ENCODE assay signal across 8 cellular contexts in the genomic region with DNA sequence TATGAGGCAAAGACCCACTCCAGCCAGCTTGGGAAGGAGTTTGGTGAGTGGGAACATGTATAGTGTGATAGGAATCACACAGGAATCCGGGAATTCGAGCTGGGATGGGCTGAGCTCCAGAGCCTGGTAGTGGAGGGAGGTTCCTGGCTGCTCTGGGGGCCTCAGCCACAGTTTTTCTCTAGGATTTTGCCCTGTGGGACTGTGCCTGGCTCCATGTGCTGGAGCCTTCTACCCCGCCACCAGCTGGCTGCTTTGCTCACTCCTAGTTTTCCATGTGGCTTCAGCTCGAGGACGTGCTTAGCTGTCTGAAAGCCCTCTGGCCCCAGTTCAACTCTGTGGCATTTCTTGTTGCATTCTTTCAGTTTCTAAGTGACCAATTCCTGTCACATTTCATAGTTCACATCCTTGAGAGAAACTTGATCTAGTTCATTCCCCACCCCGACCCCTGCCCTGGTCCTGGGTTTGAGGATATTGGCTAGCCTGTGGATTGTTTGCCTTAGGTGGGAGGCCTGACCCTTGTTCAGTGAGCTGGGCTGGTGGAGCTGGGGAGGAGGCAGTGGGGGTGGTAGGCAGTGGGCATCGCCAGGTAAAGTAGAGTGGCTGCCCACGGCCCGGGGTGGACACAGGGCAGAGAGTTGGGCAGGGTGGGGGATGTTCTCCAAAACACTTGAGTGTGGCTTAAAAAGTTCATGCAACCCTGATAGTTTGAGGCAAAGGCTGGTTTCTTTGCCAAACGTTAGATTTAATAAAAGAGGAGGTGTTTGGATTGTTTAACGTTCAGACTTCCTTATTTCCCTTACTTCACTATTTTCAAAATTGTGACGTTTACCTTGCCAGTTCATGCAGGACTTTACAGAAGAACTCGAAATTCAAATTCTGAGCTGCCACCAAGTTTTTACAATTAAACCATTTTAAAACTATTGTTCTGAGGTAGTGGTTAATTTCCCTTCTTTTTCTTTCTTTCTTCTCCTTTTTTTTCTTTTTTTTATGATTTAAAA. TPM values are rescaled to one million over a fixed set of nuclear protein-coding genes. Genes with fewer than 3 reads are reported as not detected.
A peak's percentile ranks its signal among the peaks of the same experiment; 100 is the strongest.
DNase-seq lines count a peak whose midpoint lies in the region; ATAC-seq, FAIRE-seq and TF ChIP-seq lines count a peak whose summit lies in the region.

No MANE protein-coding gene starts in this region.

- TF ChIP-seq CTCF in KMS-11 (conservative IDR thresholded peaks at IDR 0.05; ENCODE audit: low read depth, low read length): no peak
- peak in 4 of 7 experiments; percentile 8 to 21 (median 18) for TF ChIP-seq CTCF in body of pancreas (IDR thresholded peaks at IDR 0.05)
- peak in 2 of 7 experiments; percentile 19 to 30 for TF ChIP-seq CTCF in stomach (IDR thresholded peaks at IDR 0.05)

- TF ChIP-seq POLR2A in body of pancreas (IDR thresholded peaks at IDR 0.05): peak in 1 of 3 donors; percentile 37
- no peak for TF ChIP-seq POLR2A in stomach (IDR thresholded peaks at IDR 0.05)
- no peak for TF ChIP-seq POLR2A in H54 (IDR thresholded peaks at IDR 0.05; ENCODE audit: low read depth, low read length)

- H3K27ac ChIP-seq in KMS-11: peak overlapping the region; percentile 66
- H3K27ac ChIP-seq in body of pancreas: peak overlapping the region; percentile 77 to 97 (median 83)
- H3K27ac ChIP-seq in stomach: peak overlapping the region; percentile 86 to 99 (median 95)

- no peaks in the 10 kb centered on the region for H4K20me1 ChIP-seq in KMS-11 (ENCODE audit: insufficient read depth)

- H3K9ac ChIP-seq in KMS-11: peak overlapping the region; percentile 34; the same call in 1 of the 2 replicates

- H3K4me1 ChIP-seq in KMS-11 (ENCODE audit: low read depth, poor library complexity, severe bottlenecking) (peaks cover 74% of the 10 kb centered on the region), body of pancreas (peaks cover 71% of the 10 kb centered on the region), stomach (peaks cover 51 to 93% (median 81%) of the 10 kb centered on the region in 4 donors)

- DNase-seq in Daoy (ENCODE audit: low read depth) (peak; percentile 84), body of pancreas (peak; percentile 74 to 88 (median 86)), left colon (peak; percentile 62 to 67), stomach (peak; percentile 79), H54 (ENCODE audit: insufficient read length, low spot score) (no peak), frontal cortex (ENCODE audit: low spot score in 2 of 2) (no peak)

- peak; percentile 66 for ATAC-seq in body of pancreas
- ATAC-seq in left colon: peak; percentile 36
- no peak for ATAC-seq in GM21717 (IDR thresholded peaks at IDR 0.05; ENCODE audit: unreplicated experiment)

- 8 to 13% methylated on average over 13 of the region's 13 CpGs for WGBS in body of pancreas, 2 donors
- 13 to 21% (median 18%) methylated on average over 13 of the region's 13 CpGs for WGBS in stomach, 5 donors

- H3K4me2 ChIP-seq in KMS-11: peak overlapping the region; percentile 53

- TF ChIP-seq EP300 in stomach (IDR thresholded peaks at IDR 0.05): no peak

- H3K27me3 ChIP-seq in KMS-11 (ENCODE audit: insufficient read depth, low read depth) (no peaks in the 10 kb centered on the region), body of pancreas (no peaks in the 10 kb centered on the region), stomach (no peaks in the 10 kb centered on the region)

- H3K4me3 ChIP-seq in KMS-11 (IDR thresholded peaks at IDR 0.05; ENCODE audit: insufficient read depth, low read depth, low read length) (no peak overlapping the region), body of pancreas (no peak overlapping the region), stomach (peak overlapping the region in 2 of 4 donors; percentile 11 to 33)

- H2AFZ ChIP-seq in KMS-11 (ENCODE audit: low read depth): no peak overlapping the region

- FAIRE-seq in H54 (lab: Jason Lieb, UNC) (no peak), frontal cortex (lab: Jason Lieb, UNC) (no peak)

- H3K9me3 ChIP-seq in body of pancreas (no peaks in the 10 kb centered on the region), stomach (no peaks in the 10 kb centered on the region)

- peaks cover 62% of the 10 kb centered on the region; the same call in 1 of the 2 replicates for H3K79me2 ChIP-seq in KMS-11 (ENCODE audit: insufficient read depth, low read depth)

- no peaks in the 10 kb centered on the region; the same call in 1 of the 2 replicates for H3K36me3 ChIP-seq in KMS-11 (ENCODE audit: insufficient read depth)
- H3K36me3 ChIP-seq in body of pancreas (replicated peaks in 1 of 2; ENCODE audit: insufficient read depth in 1 of 2, low read depth in 2 of 2): no peaks in the 10 kb centered on the region
- H3K36me3 ChIP-seq in stomach: peaks cover 12 to 56% (median 44%) of the 10 kb centered on the region in 4 donors

- intact Hi-C loops in body of pancreas (cut with DNase I): loop anchor here (10.0 kb wide), 1 partner anchor 51 kb away; no protein-coding TSS in a partner anchor
- intact Hi-C loops in left colon (cut with DNase I, micrococcal nuclease): loop anchor here in 1 of 2 donors (10.0 kb wide), 1 partner anchor 51 kb away; no protein-coding TSS in a partner anchor
- intact Hi-C loops in stomach (cut with DNase I; ENCODE audit: low total_unique reads): loop anchor here (10.0 kb wide), 1 partner anchor 69 kb away; no protein-coding TSS in a partner anchor

RNA-seq across cellular contexts. Expression of a gene that starts 5.2 kb away (rescaled TPM):
- 25.5 and 26.8 TPM in 2 replicates for total RNA-seq in Daoy (2014; rRNA removed; shearing (Covaris generic))
- total RNA-seq in body of pancreas (10 to 100 TPM; 22.1 to 36.8 TPM), left colon (10 to 100 TPM; 30.4 to 48.2 TPM), stomach (100 to 1,000 TPM in 1 of 5 donors, 10 to 100 TPM in 3, 1 to 10 TPM in 1; 3.2 to 106 (median 60.1) TPM), frontal cortex (56.3 TPM)
- 10 to 100 TPM; 17.0 to 39.5 (median 30.2) TPM for polyA plus RNA-seq in stomach

Comparison
In these comparisons a context has a peak if more than half of its experiments do, and no peak if none do; other contexts are left out.
1. DNase-seq: peak in Daoy (single experiment), body of pancreas (4 of 4), left colon (2 of 2) and stomach (single experiment); none in H54 (single experiment) and frontal cortex (0 of 2).
2. Peak in every context shown above with its lines, with median percentiles within 50 percentile points of each other: H3K27ac ChIP-seq.